16 cellular contexts compared by ENCODE assay signal in the genomic region with DNA sequence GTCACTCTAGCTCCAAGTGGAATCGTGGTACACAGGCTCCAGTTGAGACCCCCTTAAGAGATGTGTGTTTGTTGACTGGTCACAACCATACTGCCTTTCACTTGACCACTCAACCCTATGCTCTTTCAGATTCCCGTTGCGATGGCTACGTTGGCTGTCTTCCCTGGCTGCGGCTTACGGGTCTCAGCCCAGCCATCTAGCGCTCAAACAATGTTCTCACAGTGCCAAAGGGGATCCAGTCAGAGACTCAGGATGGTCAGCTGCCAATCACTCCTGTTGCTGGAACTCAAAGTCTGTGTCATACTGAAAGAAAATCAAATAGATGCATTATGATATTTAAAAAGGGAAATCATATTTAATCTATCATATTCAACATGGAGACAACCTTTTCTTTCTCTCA.
A peak's percentile ranks its signal among the peaks of the same experiment; 100 is the strongest.
DNase-seq lines count a peak whose midpoint lies in the region; ATAC-seq, FAIRE-seq and TF ChIP-seq lines count a peak whose summit lies in the region.
"Had no signal": no experiment of that assay in that cellular context is flagged by ENCODE, and none has a peak within 500 bp of the region (broad histone marks: within the 10 kb centered on the region; RNA-seq: fewer than 3 reads in every experiment).

No MANE protein-coding gene starts in this region.

- H3K9me3 ChIP-seq in kidney (ENCODE audit: control insufficient read depth in 1 of 2, low read length in 2 of 2) (no peaks in the 10 kb centered on the region), skeletal muscle tissue (ENCODE audit: control insufficient read depth in 3 of 3, low read length in 3 of 3) (no peaks in the 10 kb centered on the region), body of pancreas (no peaks in the 10 kb centered on the region)
- H3K9me3 ChIP-seq: BE2C had no signal

- H3K36me3 ChIP-seq in kidney (ENCODE audit: control insufficient read depth in 1 of 2, insufficient read depth in 2 of 2, low read length in 2 of 2) (peaks cover 8 to 11% of the 10 kb centered on the region in 2 donors), skeletal muscle tissue (ENCODE audit: control insufficient read depth in 3 of 3, insufficient read depth in 3 of 3, low read length in 3 of 3) (no peaks in the 10 kb centered on the region), body of pancreas (replicated peaks in 1 of 2; ENCODE audit: insufficient read depth in 1 of 2, low read depth in 2 of 2) (no peaks in the 10 kb centered on the region)

- H3K36me3 Mint-ChIP-seq in endothelial cell (ENCODE audit: low read depth, unreplicated experiment): peaks cover 7% of the 10 kb centered on the region

- H3K4me1 ChIP-seq in kidney (ENCODE audit: control insufficient read depth in 1 of 2, insufficient read depth in 1 of 2, low read depth in 1 of 2, low read length in 2 of 2) (peaks cover 8 to 14% of the 10 kb centered on the region in 2 donors), skeletal muscle tissue (ENCODE audit: control insufficient read depth in 3 of 3, insufficient read depth in 3 of 3, low read length in 3 of 3) (peaks cover 0 to 13% (median 10%) of the 10 kb centered on the region in 3 donors), body of pancreas (peaks cover 20% of the 10 kb centered on the region)
- H3K4me1 ChIP-seq: BE2C had no signal

- FAIRE-seq in kidney (lab: Jason Lieb, UNC) (no peak), urothelium cell line (lab: Jason Lieb, UNC) (no peak)

- peaks cover 4% of the 10 kb centered on the region for H3K4me1 Mint-ChIP-seq in endothelial cell (ENCODE audit: unreplicated experiment)
- H3K4me1 Mint-ChIP-seq: memory B cell had no signal

- H3K4me3 ChIP-seq in astrocyte of the spinal cord (ENCODE audit: low read depth, low read length) (no peak overlapping the region), kidney (ENCODE audit: low read length in 2 of 2) (no peak overlapping the region), skeletal muscle tissue (ENCODE audit: low read length in 3 of 3) (peak overlapping the region in 2 of 3 donors; percentile 21 to 42), body of pancreas (no peak overlapping the region)

- DNase-seq in NCI-H2029 (lab: John Stamatoyannopoulos, UW) (peak; percentile 66), astrocyte of the spinal cord (ENCODE audit: low read depth, low spot score) (peak; percentile 70), kidney (no peak), urothelium cell line (ENCODE audit: low spot score) (no peak), endothelial cell (ENCODE audit: low spot score) (no peak), body of pancreas (no peak)
- DNase-seq: activated CD4-positive, CD25-positive, alpha-beta regulatory T cell treated with anti-CD3 and anti-CD28 coated beads, Interleukin-2, amount 50 U/mL, for 72 hours; BE2C; cortex of kidney; HFFc6; NCI-H2171; PC-3 had no signal

- TF ChIP-seq CTCF in astrocyte of the spinal cord (IDR thresholded peaks at IDR 0.05; ENCODE audit: low read depth, low read length): no peak
- no peak for TF ChIP-seq CTCF in kidney (IDR thresholded peaks at IDR 0.05; ENCODE audit: borderline replicate concordance, extremely low read depth, insufficient read depth)
- no peak for TF ChIP-seq CTCF in endothelial cell (IDR thresholded peaks at IDR 0.05; ENCODE audit: unreplicated experiment)
- no peak for TF ChIP-seq CTCF in body of pancreas (IDR thresholded peaks at IDR 0.05)

- no peak overlapping the region for H3K27ac Mint-ChIP-seq in endothelial cell (ENCODE audit: unreplicated experiment)
- H3K27ac Mint-ChIP-seq: HFFc6 had no signal

- H3K9ac ChIP-seq in kidney (ENCODE audit: low read length in 2 of 2) (no peak overlapping the region), skeletal muscle tissue (ENCODE audit: low read depth in 1 of 3, low read length in 3 of 3) (no peak overlapping the region)

- WGBS in body of pancreas, 2 donors: 90 to 92% methylated on average over 7 of the region's 7 CpGs

- ATAC-seq in HG03521 (IDR thresholded peaks at IDR 0.05; ENCODE audit: unreplicated experiment) (no peak), body of pancreas (no peak)
- ATAC-seq: PC-3 had no signal

- no peak for TF ChIP-seq POLR2A in body of pancreas (IDR thresholded peaks at IDR 0.05)

- H3K27me3 Mint-ChIP-seq in endothelial cell (ENCODE audit: unreplicated experiment): peaks cover 6% of the 10 kb centered on the region
- H3K27me3 Mint-ChIP-seq: activated naive CD8-positive, alpha-beta T cell; memory B cell had no signal

- H3K4me3 Mint-ChIP-seq in endothelial cell (ENCODE audit: unreplicated experiment): no peak overlapping the region
- H3K4me3 Mint-ChIP-seq: activated naive CD8-positive, alpha-beta T cell; HFFc6; memory B cell had no signal

- no peaks in the 10 kb centered on the region for H3K9me3 Mint-ChIP-seq in endothelial cell (ENCODE audit: unreplicated experiment)
- H3K9me3 Mint-ChIP-seq: HFFc6, memory B cell had no signal

- intact Hi-C loops in kidney (cut with DNase I): no loop called here
- intact Hi-C loops in body of pancreas (cut with DNase I): no loop called here

- H3K27me3 ChIP-seq in skeletal muscle tissue (ENCODE audit: control insufficient read depth in 3 of 3, insufficient read depth in 3 of 3, low read length in 3 of 3) (no peaks in the 10 kb centered on the region), body of pancreas (no peaks in the 10 kb centered on the region)
- H3K27me3 ChIP-seq: BE2C had no signal

- in situ Hi-C loops in astrocyte of the spinal cord (cut with HindIII; ENCODE audit: low sequenced_read_pairs): no loop called here

- H3K27ac ChIP-seq in kidney (ENCODE audit: low read depth in 2 of 2, low read length in 2 of 2) (peak overlapping the region; percentile 0 to 18), skeletal muscle tissue (ENCODE audit: low read depth, low read length) (no peak overlapping the region), body of pancreas (no peak overlapping the region)

Comparison
In these comparisons a context has a peak if more than half of its experiments do, and no peak if none do; other contexts are left out.
1. DNase-seq: peak in NCI-H2029 (single experiment) and astrocyte of the spinal cord (single experiment); none in kidney (single experiment), urothelium cell line (single experiment), endothelial cell (single experiment) and body of pancreas (0 of 4).
2. H3K4me3 ChIP-seq: peak in skeletal muscle tissue (2 of 3); none in astrocyte of the spinal cord (single experiment), kidney (0 of 2) and body of pancreas (0 of 2).
3. H3K27ac ChIP-seq: peak in kidney (2 of 2); none in skeletal muscle tissue (single experiment) and body of pancreas (0 of 4).